In the genomic region with DNA sequence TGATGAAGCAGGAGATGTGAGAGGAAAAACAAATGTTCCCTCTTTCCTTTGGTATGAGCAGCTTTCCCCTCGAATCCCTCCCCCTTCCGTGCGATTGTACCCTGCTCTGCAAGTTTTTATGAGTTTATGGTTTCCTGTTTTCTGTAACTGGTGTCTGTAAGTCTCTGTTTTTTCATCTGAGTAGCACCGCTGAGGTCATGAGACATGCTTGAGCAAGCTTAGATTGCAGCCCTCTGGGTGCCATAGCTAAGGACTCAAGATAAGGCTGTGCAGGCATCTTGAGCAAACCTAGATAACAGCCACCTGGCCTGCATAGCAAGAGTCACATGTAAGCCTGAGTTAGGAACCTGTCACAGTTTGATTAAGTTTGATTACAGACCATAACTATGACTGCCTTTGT, we compare ENCODE assay signal across 6 cellular contexts.
DNase-seq lines count a peak whose midpoint lies in the region; FAIRE-seq and TF ChIP-seq lines count a peak whose summit lies in the region.
"Not testable (repeated sequence)": the region's sequence is repeated elsewhere in the genome, so short reads cannot be mapped to it uniquely, and the experiment has no call there.

No MANE protein-coding gene starts in this region.

- not testable (repeated sequence) for TF ChIP-seq CTCF in NB4 (IDR thresholded peaks at IDR 0.05; ENCODE audit: low read depth, low read length); bronchial epithelial cell (IDR thresholded peaks at IDR 0.05; ENCODE audit: insufficient read depth, low read length, severe bottlenecking)

- H2AFZ ChIP-seq in trophoblast cell (ENCODE audit: insufficient read depth, low read length, poor library complexity): not testable (repeated sequence)

- H3K79me1 ChIP-seq in trophoblast cell (ENCODE audit: low read length): not testable (repeated sequence)

- FAIRE-seq in GM12892 (lab: Jason Lieb, UNC): peak; percentile 56
- FAIRE-seq in bronchial epithelial cell (lab: Jason Lieb, UNC): peak; percentile 99

- H3K9me3 ChIP-seq in trophoblast cell (ENCODE audit: insufficient read depth, low read depth, low read length): not testable (repeated sequence)

- not testable (repeated sequence) for H3K27ac ChIP-seq in trophoblast cell (ENCODE audit: low read depth, low read length)

- not testable (repeated sequence) for H4K91ac ChIP-seq in trophoblast cell (ENCODE audit: low read depth, low read length)

- DNase-seq in GM12892 (ENCODE audit: insufficient read length); bronchial epithelial cell (ENCODE audit: low read depth): not testable (repeated sequence)
- DNase-seq in KBM-7 (peak; percentile 84), NB4 (ENCODE audit: low read depth) (peak; percentile 25), SK-MEL-5 (ENCODE audit: low read depth, low spot score) (peak; percentile 1), trophoblast cell (peak; percentile 1 to 63)

- not testable (repeated sequence) for H3K27me3 ChIP-seq in bronchial epithelial cell (ENCODE audit: control insufficient read depth, insufficient read depth, low read length); trophoblast cell (ENCODE audit: insufficient read depth, low read length)

- not testable (repeated sequence) for H3K4me3 ChIP-seq in NB4 (ENCODE audit: low read depth, low read length); bronchial epithelial cell (ENCODE audit: low read depth, low read length); trophoblast cell (ENCODE audit: low read depth, low read length)

- not testable (repeated sequence) for H2AK5ac ChIP-seq in trophoblast cell (ENCODE audit: low read length)

- not testable (repeated sequence) for H3K36me3 ChIP-seq in bronchial epithelial cell (ENCODE audit: control insufficient read depth, insufficient read depth, low read length); trophoblast cell (ENCODE audit: control insufficient read depth in 1 of 2, insufficient read depth in 2 of 2, low read length in 2 of 2)

- H4K8ac ChIP-seq in trophoblast cell (ENCODE audit: low read depth, low read length): not testable (repeated sequence)

- H3K14ac ChIP-seq in trophoblast cell (ENCODE audit: low read length): not testable (repeated sequence)

- H2BK120ac ChIP-seq in trophoblast cell (ENCODE audit: insufficient read depth, low read length, poor library complexity): not testable (repeated sequence)

- H2BK5ac ChIP-seq in trophoblast cell (ENCODE audit: low read depth, low read length, poor library complexity): not testable (repeated sequence)

- no CpG with 5 or more reads among the region's 4 CpGs for WGBS in trophoblast cell (ENCODE audit: extremely low coverage, insufficient coverage, insufficient read length)

- H4K12ac ChIP-seq in trophoblast cell (ENCODE audit: low read depth, low read length): not testable (repeated sequence)

- not testable (repeated sequence) for H3K79me2 ChIP-seq in trophoblast cell (ENCODE audit: control insufficient read depth, insufficient read depth, low read length, poor library complexity)

- H3K4ac ChIP-seq in trophoblast cell (ENCODE audit: low read depth, low read length): not testable (repeated sequence)

- H3K9ac ChIP-seq in trophoblast cell (ENCODE audit: low read length): not testable (repeated sequence)

- H2BK12ac ChIP-seq in trophoblast cell (ENCODE audit: low read length): not testable (repeated sequence)

- H3K4me1 ChIP-seq in trophoblast cell (ENCODE audit: control insufficient read depth in 1 of 2, insufficient read depth in 2 of 2, low read length in 2 of 2): not testable (repeated sequence)

- not testable (repeated sequence) for H3K23ac ChIP-seq in trophoblast cell (ENCODE audit: low read length)

- not testable (repeated sequence) for H3K4me2 ChIP-seq in trophoblast cell (ENCODE audit: low read length)

- not testable (repeated sequence) for TF ChIP-seq POLR2A in GM12892 (IDR thresholded peaks at IDR 0.05; ENCODE audit: low read depth, low read length); NB4 (IDR thresholded peaks at IDR 0.05; ENCODE audit: extremely low read depth, insufficient read length)

- not testable (repeated sequence) for H3K18ac ChIP-seq in trophoblast cell (ENCODE audit: low read length)

- in situ Hi-C loops in KBM-7 (cut with MboI; ENCODE audit: low pct_unique_long_range_greater_than_20kb, low sequenced_read_pairs); SK-MEL-5 (cut with HindIII; ENCODE audit: low pct_unique_long_range_greater_than_20kb, low sequenced_read_pairs): not testable (repeated sequence)
